Comparison of ENCODE assay signal across 1 cellular context in the genomic region with DNA sequence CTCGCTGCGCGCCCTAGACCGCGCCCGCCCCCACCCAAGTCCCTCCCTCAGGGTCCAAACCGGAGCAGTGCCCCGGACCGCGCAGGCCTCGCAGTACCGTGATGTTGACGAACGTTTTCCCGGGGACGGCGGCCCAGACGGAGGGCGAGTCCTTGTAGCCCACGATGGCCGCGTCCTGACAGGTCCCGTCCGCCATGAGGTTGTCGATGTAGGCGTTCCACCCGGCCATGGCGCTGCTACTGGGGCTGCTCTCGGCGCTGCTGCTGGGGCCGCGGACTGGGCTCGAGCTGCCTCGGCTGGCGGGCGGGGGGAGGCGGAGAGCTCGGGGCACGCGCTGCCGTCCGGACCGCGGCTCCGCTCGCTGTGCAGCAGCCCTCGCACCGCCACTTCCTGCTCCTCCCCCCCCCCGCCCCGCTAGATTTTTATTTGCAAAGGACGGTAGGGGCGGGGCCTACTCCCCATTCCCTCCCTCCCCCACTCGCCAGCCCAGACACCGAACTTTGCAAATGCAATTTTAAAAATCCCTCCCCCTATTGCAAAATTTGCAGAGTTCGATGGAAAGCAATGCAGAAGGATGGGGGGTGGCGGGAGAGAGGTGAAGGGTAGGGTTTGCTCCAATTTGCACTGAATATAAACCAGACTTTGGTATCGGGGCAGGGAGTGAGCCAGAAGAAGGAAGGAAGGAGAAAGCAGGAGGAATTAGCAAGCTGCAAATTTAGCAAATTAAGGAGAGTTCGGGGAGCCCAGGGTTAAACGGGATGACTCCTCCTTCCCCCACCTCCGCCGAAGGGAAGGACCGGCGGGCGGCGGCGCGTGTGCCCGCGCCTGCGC.
TF ChIP-seq lines count a peak whose summit lies in the region.

A gene (minus strand): TSS at position 365 of the 831 bp plus-strand sequence. CDS start 136 bp downstream, at position 229.

TF ChIP-seq in K562, 482 proteins besides CTCF, POLR2A, EP300 and RAD21 (continued from another document and continues in another):
- TF ChIP-seq, protein P1, sequence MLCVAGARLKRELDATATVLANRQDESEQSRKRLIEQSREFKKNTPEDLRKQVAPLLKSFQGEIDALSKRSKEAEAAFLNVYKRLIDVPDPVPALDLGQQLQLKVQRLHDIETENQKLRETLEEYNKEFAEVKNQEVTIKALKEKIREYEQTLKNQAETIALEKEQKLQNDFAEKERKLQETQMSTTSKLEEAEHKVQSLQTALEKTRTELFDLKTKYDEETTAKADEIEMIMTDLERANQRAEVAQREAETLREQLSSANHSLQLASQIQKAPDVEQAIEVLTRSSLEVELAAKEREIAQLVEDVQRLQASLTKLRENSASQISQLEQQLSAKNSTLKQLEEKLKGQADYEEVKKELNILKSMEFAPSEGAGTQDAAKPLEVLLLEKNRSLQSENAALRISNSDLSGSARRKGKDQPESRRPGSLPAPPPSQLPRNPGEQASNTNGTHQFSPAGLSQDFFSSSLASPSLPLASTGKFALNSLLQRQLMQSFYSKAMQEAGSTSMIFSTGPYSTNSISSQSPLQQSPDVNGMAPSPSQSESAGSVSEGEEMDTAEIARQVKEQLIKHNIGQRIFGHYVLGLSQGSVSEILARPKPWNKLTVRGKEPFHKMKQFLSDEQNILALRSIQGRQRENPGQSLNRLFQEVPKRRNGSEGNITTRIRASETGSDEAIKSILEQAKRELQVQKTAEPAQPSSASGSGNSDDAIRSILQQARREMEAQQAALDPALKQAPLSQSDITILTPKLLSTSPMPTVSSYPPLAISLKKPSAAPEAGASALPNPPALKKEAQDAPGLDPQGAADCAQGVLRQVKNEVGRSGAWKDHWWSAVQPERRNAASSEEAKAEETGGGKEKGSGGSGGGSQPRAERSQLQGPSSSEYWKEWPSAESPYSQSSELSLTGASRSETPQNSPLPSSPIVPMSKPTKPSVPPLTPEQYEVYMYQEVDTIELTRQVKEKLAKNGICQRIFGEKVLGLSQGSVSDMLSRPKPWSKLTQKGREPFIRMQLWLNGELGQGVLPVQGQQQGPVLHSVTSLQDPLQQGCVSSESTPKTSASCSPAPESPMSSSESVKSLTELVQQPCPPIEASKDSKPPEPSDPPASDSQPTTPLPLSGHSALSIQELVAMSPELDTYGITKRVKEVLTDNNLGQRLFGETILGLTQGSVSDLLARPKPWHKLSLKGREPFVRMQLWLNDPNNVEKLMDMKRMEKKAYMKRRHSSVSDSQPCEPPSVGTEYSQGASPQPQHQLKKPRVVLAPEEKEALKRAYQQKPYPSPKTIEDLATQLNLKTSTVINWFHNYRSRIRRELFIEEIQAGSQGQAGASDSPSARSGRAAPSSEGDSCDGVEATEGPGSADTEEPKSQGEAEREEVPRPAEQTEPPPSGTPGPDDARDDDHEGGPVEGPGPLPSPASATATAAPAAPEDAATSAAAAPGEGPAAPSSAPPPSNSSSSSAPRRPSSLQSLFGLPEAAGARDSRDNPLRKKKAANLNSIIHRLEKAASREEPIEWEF (CRISPR knock-in tag; IDR thresholded peaks at IDR 0.05): no peak
- TF ChIP-seq ZNF696 (CRISPR knock-in tag; conservative IDR thresholded peaks at IDR 0.05) (no peak), TCF7L2 (IDR thresholded peaks at IDR 0.05; ENCODE audit: low read depth, low read length) (no peak), POLR2AphosphoS5 (IDR thresholded peaks at IDR 0.05; ENCODE audit: control insufficient read depth, insufficient read depth, low read depth, low read length) (peak; percentile 44), ZNF134 (CRISPR knock-in tag; conservative IDR thresholded peaks at IDR 0.05) (no peak), FOXM1 (IDR thresholded peaks at IDR 0.05; ENCODE audit: low read depth) (peak; percentile 68), FOXM1 (CRISPR knock-in tag; IDR thresholded peaks at IDR 0.05; ENCODE audit: low read depth) (0 out of 2 replicates have a peak, but pooled peaks have one; percentile 39), FOXJ2 (tag; IDR thresholded peaks at IDR 0.05) (0 out of 2 replicates have a peak, but pooled peaks have one; percentile 8), NRF1 (conservative IDR thresholded peaks at IDR 0.05 in 1 of 2, IDR thresholded peaks at IDR 0.05 in 1 of 2) (peak; percentile 93 to 94; a peak in 3 of 4 replicates), NR4A1 (CRISPR knock-in tag; IDR thresholded peaks at IDR 0.05) (no peak), NR4A1 (tag; IDR thresholded peaks at IDR 0.05) (no peak), CHCHD3 (CRISPR knock-in tag; IDR thresholded peaks at IDR 0.05) (no peak), L3MBTL2 (IDR thresholded peaks at IDR 0.05) (no peak), KDM5B (IDR thresholded peaks at IDR 0.05; ENCODE audit: insufficient replicate concordance, low read depth, low read length) (no peak), NFXL1 (CRISPR knock-in tag; IDR thresholded peaks at IDR 0.05) (no peak), ZNF23 (CRISPR knock-in tag; IDR thresholded peaks at IDR 0.05) (no peak), TAF9B (IDR thresholded peaks at IDR 0.05; ENCODE audit: partially characterized antibody) (no peak), SNRNP70 (optimal IDR thresholded peaks at IDR 0.05; ENCODE audit: low read depth, low read length) (no peak), SMARCC2 (IDR thresholded peaks at IDR 0.05; ENCODE audit: low read depth) (no peak), CHD4 (IDR thresholded peaks at IDR 0.05; ENCODE audit: insufficient read depth, insufficient replicate concordance, low read depth, low read length, poor library complexity, severe bottlenecking) (no peak), MCM2 (IDR thresholded peaks at IDR 0.05; ENCODE audit: low read depth) (no peak), HMG20B (CRISPR knock-in tag; IDR thresholded peaks at IDR 0.05) (no peak), PTRF (tag; IDR thresholded peaks at IDR 0.05) (no peak), ZNF431 (CRISPR knock-in tag; IDR thresholded peaks at IDR 0.05) (no peak), RAD51 (IDR thresholded peaks at IDR 0.05; ENCODE audit: borderline replicate concordance, low read depth) (no peak), ZC3H8 (IDR thresholded peaks at IDR 0.05) (no peak), NR2C2 (CRISPR knock-in tag; IDR thresholded peaks at IDR 0.05) (0 out of 2 replicates have a peak, but pooled peaks have one; percentile 16), NR2C2 (tag; IDR thresholded peaks at IDR 0.05) (no peak), PHB2 (IDR thresholded peaks at IDR 0.05; ENCODE audit: low read depth) (no peak), CBX1 (IDR thresholded peaks at IDR 0.05; ENCODE audit: low read depth) (peak; percentile 66; the same call in 1 of the 2 replicates)
- TF ChIP-seq, protein P2, sequence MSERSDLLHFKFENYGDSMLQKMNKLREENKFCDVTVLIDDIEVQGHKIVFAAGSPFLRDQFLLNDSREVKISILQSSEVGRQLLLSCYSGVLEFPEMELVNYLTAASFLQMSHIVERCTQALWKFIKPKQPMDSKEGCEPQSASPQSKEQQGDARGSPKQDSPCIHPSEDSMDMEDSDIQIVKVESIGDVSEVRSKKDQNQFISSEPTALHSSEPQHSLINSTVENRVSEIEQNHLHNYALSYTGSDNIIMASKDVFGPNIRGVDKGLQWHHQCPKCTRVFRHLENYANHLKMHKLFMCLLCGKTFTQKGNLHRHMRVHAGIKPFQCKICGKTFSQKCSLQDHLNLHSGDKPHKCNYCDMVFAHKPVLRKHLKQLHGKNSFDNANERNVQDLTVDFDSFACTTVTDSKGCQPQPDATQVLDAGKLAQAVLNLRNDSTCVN (CRISPR knock-in tag; IDR thresholded peaks at IDR 0.05): 0 out of 2 replicates have a peak, but pooled peaks have one; percentile 16
- TF ChIP-seq, protein P3, sequence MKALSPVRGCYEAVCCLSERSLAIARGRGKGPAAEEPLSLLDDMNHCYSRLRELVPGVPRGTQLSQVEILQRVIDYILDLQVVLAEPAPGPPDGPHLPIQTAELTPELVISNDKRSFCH (CRISPR knock-in tag; IDR thresholded peaks at IDR 0.05): no peak
- TF ChIP-seq, protein P3 (tag; IDR thresholded peaks at IDR 0.05): no peak
- TF ChIP-seq, protein P4, sequence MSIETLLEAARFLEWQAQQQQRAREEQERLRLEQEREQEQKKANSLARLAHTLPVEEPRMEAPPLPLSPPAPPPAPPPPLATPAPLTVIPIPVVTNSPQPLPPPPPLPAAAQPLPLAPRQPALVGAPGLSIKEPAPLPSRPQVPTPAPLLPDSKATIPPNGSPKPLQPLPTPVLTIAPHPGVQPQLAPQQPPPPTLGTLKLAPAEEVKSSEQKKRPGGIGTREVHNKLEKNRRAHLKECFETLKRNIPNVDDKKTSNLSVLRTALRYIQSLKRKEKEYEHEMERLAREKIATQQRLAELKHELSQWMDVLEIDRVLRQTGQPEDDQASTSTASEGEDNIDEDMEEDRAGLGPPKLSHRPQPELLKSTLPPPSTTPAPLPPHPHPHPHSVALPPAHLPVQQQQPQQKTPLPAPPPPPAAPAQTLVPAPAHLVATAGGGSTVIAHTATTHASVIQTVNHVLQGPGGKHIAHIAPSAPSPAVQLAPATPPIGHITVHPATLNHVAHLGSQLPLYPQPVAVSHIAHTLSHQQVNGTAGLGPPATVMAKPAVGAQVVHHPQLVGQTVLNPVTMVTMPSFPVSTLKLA (conservative IDR thresholded peaks at IDR 0.05): peak; percentile 32 to 41
- TF ChIP-seq, protein P5, sequence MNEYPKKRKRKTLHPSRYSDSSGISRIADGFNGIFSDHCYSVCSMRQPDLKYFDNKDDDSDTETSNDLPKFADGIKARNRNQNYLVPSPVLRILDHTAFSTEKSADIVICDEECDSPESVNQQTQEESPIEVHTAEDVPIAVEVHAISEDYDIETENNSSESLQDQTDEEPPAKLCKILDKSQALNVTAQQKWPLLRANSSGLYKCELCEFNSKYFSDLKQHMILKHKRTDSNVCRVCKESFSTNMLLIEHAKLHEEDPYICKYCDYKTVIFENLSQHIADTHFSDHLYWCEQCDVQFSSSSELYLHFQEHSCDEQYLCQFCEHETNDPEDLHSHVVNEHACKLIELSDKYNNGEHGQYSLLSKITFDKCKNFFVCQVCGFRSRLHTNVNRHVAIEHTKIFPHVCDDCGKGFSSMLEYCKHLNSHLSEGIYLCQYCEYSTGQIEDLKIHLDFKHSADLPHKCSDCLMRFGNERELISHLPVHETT (CRISPR knock-in tag; conservative IDR thresholded peaks at IDR 0.05 in 1 of 2, IDR thresholded peaks at IDR 0.05 in 1 of 2): peak in 1 of 2 experiments; percentile 85; a peak in 2 of 4 replicates
- TF ChIP-seq, protein P6, sequence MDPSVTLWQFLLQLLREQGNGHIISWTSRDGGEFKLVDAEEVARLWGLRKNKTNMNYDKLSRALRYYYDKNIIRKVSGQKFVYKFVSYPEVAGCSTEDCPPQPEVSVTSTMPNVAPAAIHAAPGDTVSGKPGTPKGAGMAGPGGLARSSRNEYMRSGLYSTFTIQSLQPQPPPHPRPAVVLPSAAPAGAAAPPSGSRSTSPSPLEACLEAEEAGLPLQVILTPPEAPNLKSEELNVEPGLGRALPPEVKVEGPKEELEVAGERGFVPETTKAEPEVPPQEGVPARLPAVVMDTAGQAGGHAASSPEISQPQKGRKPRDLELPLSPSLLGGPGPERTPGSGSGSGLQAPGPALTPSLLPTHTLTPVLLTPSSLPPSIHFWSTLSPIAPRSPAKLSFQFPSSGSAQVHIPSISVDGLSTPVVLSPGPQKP (CRISPR knock-in tag; IDR thresholded peaks at IDR 0.05): no peak
- TF ChIP-seq, protein P7, sequence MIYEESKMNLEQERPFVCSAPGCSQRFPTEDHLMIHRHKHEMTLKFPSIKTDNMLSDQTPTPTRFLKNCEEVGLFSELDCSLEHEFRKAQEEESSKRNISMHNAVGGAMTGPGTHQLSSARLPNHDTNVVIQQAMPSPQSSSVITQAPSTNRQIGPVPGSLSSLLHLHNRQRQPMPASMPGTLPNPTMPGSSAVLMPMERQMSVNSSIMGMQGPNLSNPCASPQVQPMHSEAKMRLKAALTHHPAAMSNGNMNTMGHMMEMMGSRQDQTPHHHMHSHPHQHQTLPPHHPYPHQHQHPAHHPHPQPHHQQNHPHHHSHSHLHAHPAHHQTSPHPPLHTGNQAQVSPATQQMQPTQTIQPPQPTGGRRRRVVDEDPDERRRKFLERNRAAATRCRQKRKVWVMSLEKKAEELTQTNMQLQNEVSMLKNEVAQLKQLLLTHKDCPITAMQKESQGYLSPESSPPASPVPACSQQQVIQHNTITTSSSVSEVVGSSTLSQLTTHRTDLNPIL (CRISPR knock-in tag; IDR thresholded peaks at IDR 0.05): no peak
- TF ChIP-seq, protein P8, sequence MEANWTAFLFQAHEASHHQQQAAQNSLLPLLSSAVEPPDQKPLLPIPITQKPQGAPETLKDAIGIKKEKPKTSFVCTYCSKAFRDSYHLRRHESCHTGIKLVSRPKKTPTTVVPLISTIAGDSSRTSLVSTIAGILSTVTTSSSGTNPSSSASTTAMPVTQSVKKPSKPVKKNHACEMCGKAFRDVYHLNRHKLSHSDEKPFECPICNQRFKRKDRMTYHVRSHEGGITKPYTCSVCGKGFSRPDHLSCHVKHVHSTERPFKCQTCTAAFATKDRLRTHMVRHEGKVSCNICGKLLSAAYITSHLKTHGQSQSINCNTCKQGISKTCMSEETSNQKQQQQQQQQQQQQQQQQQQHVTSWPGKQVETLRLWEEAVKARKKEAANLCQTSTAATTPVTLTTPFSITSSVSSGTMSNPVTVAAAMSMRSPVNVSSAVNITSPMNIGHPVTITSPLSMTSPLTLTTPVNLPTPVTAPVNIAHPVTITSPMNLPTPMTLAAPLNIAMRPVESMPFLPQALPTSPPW (CRISPR knock-in tag; IDR thresholded peaks at IDR 0.05): peak; percentile 85
- TF ChIP-seq, protein P9, sequence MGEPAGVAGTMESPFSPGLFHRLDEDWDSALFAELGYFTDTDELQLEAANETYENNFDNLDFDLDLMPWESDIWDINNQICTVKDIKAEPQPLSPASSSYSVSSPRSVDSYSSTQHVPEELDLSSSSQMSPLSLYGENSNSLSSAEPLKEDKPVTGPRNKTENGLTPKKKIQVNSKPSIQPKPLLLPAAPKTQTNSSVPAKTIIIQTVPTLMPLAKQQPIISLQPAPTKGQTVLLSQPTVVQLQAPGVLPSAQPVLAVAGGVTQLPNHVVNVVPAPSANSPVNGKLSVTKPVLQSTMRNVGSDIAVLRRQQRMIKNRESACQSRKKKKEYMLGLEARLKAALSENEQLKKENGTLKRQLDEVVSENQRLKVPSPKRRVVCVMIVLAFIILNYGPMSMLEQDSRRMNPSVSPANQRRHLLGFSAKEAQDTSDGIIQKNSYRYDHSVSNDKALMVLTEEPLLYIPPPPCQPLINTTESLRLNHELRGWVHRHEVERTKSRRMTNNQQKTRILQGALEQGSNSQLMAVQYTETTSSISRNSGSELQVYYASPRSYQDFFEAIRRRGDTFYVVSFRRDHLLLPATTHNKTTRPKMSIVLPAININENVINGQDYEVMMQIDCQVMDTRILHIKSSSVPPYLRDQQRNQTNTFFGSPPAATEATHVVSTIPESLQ (CRISPR knock-in tag; IDR thresholded peaks at IDR 0.05): 0 out of 2 replicates have a peak, but pooled peaks have one; percentile 25
